In the genomic region with DNA sequence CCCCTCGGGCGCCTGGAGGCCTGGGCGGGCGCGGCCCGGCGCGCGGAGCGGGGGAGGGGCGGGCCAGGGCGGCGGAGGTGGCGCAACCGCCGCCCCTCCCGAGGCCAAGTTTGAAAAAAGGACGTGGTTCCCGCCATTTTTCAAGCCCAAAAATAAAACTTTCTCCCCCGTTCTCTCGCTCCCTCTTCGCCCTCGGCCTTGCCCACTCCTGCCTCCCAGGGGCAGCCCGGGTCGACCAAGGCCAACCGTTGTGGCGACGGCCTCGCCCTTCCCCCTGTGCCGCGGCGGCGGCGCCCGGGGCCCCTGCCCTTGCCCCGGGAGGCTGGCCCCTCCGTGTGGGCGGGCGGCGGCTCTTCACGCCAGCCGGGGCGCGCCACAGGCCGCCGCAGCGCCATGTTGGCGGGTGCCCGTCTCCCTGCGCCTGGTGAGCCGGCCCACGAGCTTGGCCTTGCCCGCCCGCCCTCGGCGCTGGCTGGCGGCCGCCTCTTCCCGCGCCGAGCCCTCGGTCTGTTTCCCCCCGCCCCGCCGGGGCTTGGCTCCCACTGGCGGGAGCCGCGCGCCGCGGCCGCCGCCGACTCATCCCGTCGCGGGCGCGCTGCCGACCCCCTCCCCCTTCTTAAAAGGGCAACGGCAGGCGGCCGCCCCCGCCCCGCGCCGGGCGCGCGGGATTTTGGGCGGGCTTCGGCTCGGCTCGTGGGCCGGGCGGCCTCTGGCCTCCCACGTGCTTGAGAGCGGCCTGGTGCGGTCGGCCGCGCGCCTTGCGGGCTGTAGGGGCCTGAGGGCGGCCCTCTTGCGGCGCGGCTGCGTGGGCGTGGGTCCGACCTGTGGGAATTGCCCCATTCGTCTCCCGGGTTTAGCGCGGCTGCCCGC, we compare ENCODE assay signal across 8 cellular contexts. TPM values are rescaled to one million over a fixed set of nuclear protein-coding genes. Genes with fewer than 3 reads are reported as not detected.
A peak's percentile ranks its signal among the peaks of the same experiment; 100 is the strongest.
DNase-seq lines count a peak whose midpoint lies in the region; ATAC-seq and TF ChIP-seq lines count a peak whose summit lies in the region.

No MANE protein-coding gene starts in this region.

- no peaks in the 10 kb centered on the region for H3K9me3 ChIP-seq in smooth muscle cell (replicated peaks; ENCODE audit: low read depth)

- POLR2A ChIA-PET in activated B cell treated with CpG ODN at 0.5 μM for 24 hours (lab: Charles Lee) = interaction anchor here (1.1 to 4.7 kb wide), 10 partner anchors 14 to 351 kb away, joined by 3 to 94 read pairs (median 21); a partner anchor contains a TSS

- no peaks in the 10 kb centered on the region for H3K9me3 Mint-ChIP-seq in activated B cell treated with CpG ODN at 0.5 μM for 24 hours

- H3K4me3 ChIP-seq in cardiac fibroblast (replicated peaks in 1 of 2; ENCODE audit: low read depth in 2 of 2, low read length in 2 of 2) (peak overlapping the region; percentile 79 to 87), smooth muscle cell (peak overlapping the region; percentile 99)

- H3K27me3 Mint-ChIP-seq in activated B cell treated with CpG ODN at 0.5 μM for 24 hours = no peaks in the 10 kb centered on the region

- CTCF ChIA-PET in activated B cell treated with CpG ODN at 0.5 μM for 24 hours (lab: Charles Lee) = interaction anchor here (0.6 to 2.4 kb wide), 5 partner anchors 13 to 287 kb away, joined by 3 to 8 read pairs (median 4); a partner anchor contains a TSS

- peaks cover 44% of the 10 kb centered on the region for H4K20me1 ChIP-seq in smooth muscle cell (ENCODE audit: low read depth)

- DNase-seq in GM10266 (ENCODE audit: extremely low spot score) (peak; percentile 87), NCI-H1694 (lab: John Stamatoyannopoulos, UW) (peak; percentile 6), activated B cell treated with CpG ODN at 0.5 μM for 24 hours (peak; percentile 81), cardiac fibroblast (ENCODE audit: low read depth in 2 of 2) (peak; percentile 75 to 86), inferior parietal cortex (ENCODE audit: extremely low spot score) (peak; percentile 67), smooth muscle cell (lab: John Stamatoyannopoulos, UW; ENCODE audit: unreplicated experiment) (peak; percentile 66)

- H3K36me3 Mint-ChIP-seq in activated B cell treated with CpG ODN at 0.5 μM for 24 hours (ENCODE audit: low read depth) = no peaks in the 10 kb centered on the region

- peak overlapping the region; percentile 83 for H3K27ac Mint-ChIP-seq in activated B cell treated with CpG ODN at 0.5 μM for 24 hours

- peak overlapping the region; percentile 91 for H3K4me2 ChIP-seq in smooth muscle cell

- TF ChIP-seq CTCF in GM10266 (IDR thresholded peaks at IDR 0.05; ENCODE audit: control insufficient read depth, insufficient read depth, low read depth, missing control alignments) (no peak), activated B cell treated with CpG ODN at 0.5 μM for 24 hours (IDR thresholded peaks at IDR 0.05) (no peak), cardiac fibroblast (IDR thresholded peaks at IDR 0.05; ENCODE audit: low read depth, low read length) (no peak), smooth muscle cell (IDR thresholded peaks at IDR 0.05; ENCODE audit: borderline replicate concordance, insufficient read depth, poor library complexity, severe bottlenecking) (no peak)

- intact Hi-C loops in activated B cell treated with CpG ODN at 0.5 μM for 24 hours (cut with micrococcal nuclease) = loop anchor here (5.0 kb wide), 3 partner anchors 132 to 1567 kb away; a partner anchor contains a TSS

- ATAC-seq in HG02588 (IDR thresholded peaks at IDR 0.05; ENCODE audit: unreplicated experiment) = peak; percentile 33
- peak; percentile 29 for ATAC-seq in activated B cell treated with CpG ODN at 0.5 μM for 24 hours (ENCODE audit: low read depth)
- no peak for ATAC-seq in GM18873 (IDR thresholded peaks at IDR 0.05; ENCODE audit: low FRiP score, unreplicated experiment)

- whole genome bisulfite sequencing in smooth muscle cell (ENCODE audit: low lambda C conversion rate) = 2% methylated on average over 65 of the region's 116 CpGs

- H3K27ac ChIP-seq in smooth muscle cell (ENCODE audit: low read depth) = peak overlapping the region; percentile 82

- H3K4me3 Mint-ChIP-seq in activated B cell treated with CpG ODN at 0.5 μM for 24 hours = peak overlapping the region; percentile 81

- peaks cover 55% of the 10 kb centered on the region for H3K79me2 ChIP-seq in smooth muscle cell (ENCODE audit: low read depth)

- peaks cover 17% of the 10 kb centered on the region for H3K4me1 ChIP-seq in smooth muscle cell (ENCODE audit: low read depth)

- peak overlapping the region; percentile 91 for H3K9ac ChIP-seq in smooth muscle cell (ENCODE audit: low read depth)

- peaks cover 5% of the 10 kb centered on the region for H3F3A ChIP-seq in smooth muscle cell (ENCODE audit: low read depth)

- H2AFZ ChIP-seq in smooth muscle cell (ENCODE audit: low read depth) = peak overlapping the region; percentile 90

- no peaks in the 10 kb centered on the region for H3K27me3 ChIP-seq in smooth muscle cell (ENCODE audit: low read depth)

- no peaks in the 10 kb centered on the region for H3K36me3 ChIP-seq in smooth muscle cell (ENCODE audit: low read depth)

- H3K4me1 Mint-ChIP-seq in activated B cell treated with CpG ODN at 0.5 μM for 24 hours = peaks cover 52% of the 10 kb centered on the region

RNA-seq across cellular contexts. Expression of a gene that starts 1.3 kb away (rescaled TPM):
- total RNA-seq in activated B cell treated with CpG ODN at 0.5 μM for 24 hours (162 and 173 TPM in 2 replicates), smooth muscle cell (11.9 and 21.3 TPM in 2 replicates)
- 52.4 and 69.8 TPM in 2 replicates for polyA plus RNA-seq in smooth muscle cell

RNA-seq across cellular contexts. Expression of a gene that starts 46.5 kb away (rescaled TPM):
- total RNA-seq in activated B cell treated with CpG ODN at 0.5 μM for 24 hours = 0.11 TPM in 1 of 2 replicates, not detected in the other
- not detected in 2 replicates for total RNA-seq in smooth muscle cell
- polyA plus RNA-seq in smooth muscle cell = not detected in 2 replicates

Comparison
In these comparisons a context has a peak if more than half of its experiments do, and no peak if none do; other contexts are left out.
1. DNase-seq: peak in every context shown above with its lines; median percentile 87 in GM10266; 81 in activated B cell treated with CpG ODN at 0.5 μM for 24 hours; 80 in cardiac fibroblast; 67 in inferior parietal cortex; 66 in smooth muscle cell; 6 in NCI-H1694.